In the genomic region with DNA sequence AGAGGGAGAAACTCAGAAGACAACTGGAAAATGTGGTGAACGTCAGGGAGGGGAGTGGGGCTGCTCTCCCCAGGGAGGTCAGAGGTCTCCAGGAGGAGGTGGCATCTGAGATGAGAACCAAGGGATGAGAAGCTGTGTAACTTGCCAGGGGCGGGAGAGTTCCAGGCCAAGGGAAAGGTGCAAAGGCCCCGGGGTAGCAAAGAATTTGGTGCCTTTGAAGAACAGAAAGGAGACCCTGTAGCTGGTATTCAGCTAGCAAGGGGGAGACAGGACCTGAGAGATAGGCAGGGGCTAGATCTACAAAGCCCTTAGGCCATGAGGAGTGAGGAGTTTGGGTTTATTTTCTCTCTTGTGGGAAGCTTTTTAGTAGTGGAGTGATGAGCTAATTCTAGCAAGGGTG, we compare ENCODE assay signal across 22 cellular contexts. TPM values are rescaled to one million over a fixed set of nuclear protein-coding genes. Genes with fewer than 3 reads are reported as not detected.
DNase-seq lines count a peak whose midpoint lies in the region; TF ChIP-seq lines count a peak whose summit lies in the region.
"Had no signal": no experiment of that assay in that cellular context is flagged by ENCODE, and none has a peak within 500 bp of the region (broad histone marks: within the 10 kb centered on the region; RNA-seq: fewer than 3 reads in every experiment).

No MANE protein-coding gene starts in this region.

- H4K91ac ChIP-seq in mesenchymal stem cell (ENCODE audit: low read length), result no peak overlapping the region

- no peak for DNase-seq in chondrocyte (ENCODE audit: low spot score)
- no peak for DNase-seq in mesenchymal stem cell
- DNase-seq in type B pancreatic cell (ENCODE audit: extremely low spot score, unreplicated experiment), result no peak
- no peak for DNase-seq in NCI-H446 (lab: John Stamatoyannopoulos, UW)
- no peak for DNase-seq in stimulated activated naive CD4-positive, alpha-beta T cell (lab: John Stamatoyannopoulos, UW)
- DNase-seq in T-helper 2 cell treated with Interferon-gamma antibody and Interleukin-4, amounts not matched to agents 5 μg/mL and 100 μg/mL, for 36 hours (ENCODE audit: low spot score), result no peak
- DNase-seq in KG1 (lab: John Stamatoyannopoulos, UW), result no peak
- DNase-seq: Calu3; CD8-positive, alpha-beta T cell; GDM1; NCI-H1092 treated with DMSO at 0.1 percent for 48 hours; NCI-H1436 treated with DMSO at 0.1 percent for 48 hours; NCI-H1930; NCI-H2227 treated with DMSO at 0.1 percent for 48 hours; NCI-H510A treated with DMSO at 0.1 percent for 48 hours; NCI-H774; NK-92 treated with Interleukin-12 subunit alpha and Interleukin-12 subunit beta, amount 100 ng/mL, for 24 hours had no signal

- H3K4me2 ChIP-seq in mesenchymal stem cell (ENCODE audit: low read length, poor library complexity, severe bottlenecking), result no peak overlapping the region
- H3K4me2 ChIP-seq: KMS-11 had no signal

- H2BK12ac ChIP-seq in mesenchymal stem cell (ENCODE audit: low read length in 2 of 2), result no peak overlapping the region

- no peaks in the 10 kb centered on the region for H3K27me3 ChIP-seq in mesenchymal stem cell (ENCODE audit: control insufficient read depth in 1 of 2, insufficient read depth in 1 of 2, low read length in 2 of 2)

- H4K8ac ChIP-seq in mesenchymal stem cell (ENCODE audit: low read length), result no peak overlapping the region

- H3K4me1 ChIP-seq in HEK293 (ENCODE audit: control insufficient read depth, insufficient read depth, low read length) (no peaks in the 10 kb centered on the region), mesenchymal stem cell (ENCODE audit: control insufficient read depth, insufficient read depth, low read depth, low read length) (peaks cover 54% of the 10 kb centered on the region)

- H3K9ac ChIP-seq in mesenchymal stem cell (ENCODE audit: low read length), result peak overlapping the region; percentile 2
- H3K9ac ChIP-seq: KMS-11 had no signal

- CTCF ChIA-PET in HEK293 (lab: Yijun Ruan, JAX), result interaction anchor here (0.7 to 2.2 kb wide), 5 partner anchors 14 to 78 kb away, joined by 3 to 9 read pairs (median 4); partner anchors contain the start of gene CIZ1

- H2BK5ac ChIP-seq in mesenchymal stem cell (ENCODE audit: low read depth, low read length, poor library complexity, severe bottlenecking), result no peak overlapping the region

- peak overlapping the region; percentile 27 for H3K27ac Mint-ChIP-seq in chondrocyte (ENCODE audit: unreplicated experiment)
- no peak overlapping the region for H3K27ac Mint-ChIP-seq in type B pancreatic cell
- H3K27ac Mint-ChIP-seq in T-helper 2 cell treated with Interferon-gamma antibody and Interleukin-4, amounts not matched to agents 5 μg/mL and 100 μg/mL, for 36 hours, result no peak overlapping the region
- H3K27ac Mint-ChIP-seq: CD8-positive, alpha-beta T cell had no signal

- no peak overlapping the region for H2AFZ ChIP-seq in mesenchymal stem cell (ENCODE audit: low read depth, low read length)

- no peaks in the 10 kb centered on the region for H3K36me3 ChIP-seq in HEK293 (ENCODE audit: control insufficient read depth in 2 of 2, insufficient read depth in 1 of 2, low read length in 2 of 2)
- peaks cover 0 to 28% of the 10 kb centered on the region in 2 experiments for H3K36me3 ChIP-seq in mesenchymal stem cell (ENCODE audit: control insufficient read depth in 1 of 2, insufficient read depth in 2 of 2, low read depth in 1 of 2, low read length in 2 of 2)

- no peak overlapping the region for H2BK15ac ChIP-seq in mesenchymal stem cell (ENCODE audit: low read depth, poor library complexity, severe bottlenecking)

- POLR2A ChIA-PET in HEK293 (lab: Yijun Ruan, JAX), result interaction anchor here (1.1 kb wide), 1 partner anchor 46 kb away, joined by 3 read pairs; the partner anchor contains the start of gene BBLN

- no peak overlapping the region for H2AK5ac ChIP-seq in mesenchymal stem cell (ENCODE audit: low read length, severe bottlenecking)

- no peak overlapping the region for H3K27ac ChIP-seq in HEK293 (ENCODE audit: extremely low read depth, low read depth, low read length)
- no peak overlapping the region for H3K27ac ChIP-seq in mesenchymal stem cell (ENCODE audit: low read length, poor library complexity, severe bottlenecking)
- H3K27ac ChIP-seq: HL-60, KMS-11 had no signal

- H3K18ac ChIP-seq in mesenchymal stem cell (ENCODE audit: low read depth in 1 of 2, low read length in 2 of 2), result no peak overlapping the region

- H3K9me3 Mint-ChIP-seq in chondrocyte (ENCODE audit: low read depth), result no peaks in the 10 kb centered on the region
- no peaks in the 10 kb centered on the region for H3K9me3 Mint-ChIP-seq in type B pancreatic cell
- H3K9me3 Mint-ChIP-seq in T-helper 2 cell treated with Interferon-gamma antibody and Interleukin-4, amounts not matched to agents 5 μg/mL and 100 μg/mL, for 36 hours, result no peaks in the 10 kb centered on the region
- H3K9me3 Mint-ChIP-seq: CD8-positive, alpha-beta T cell had no signal

- H3K9me3 ChIP-seq in HEK293 (ENCODE audit: control insufficient read depth, insufficient read depth, low read depth, low read length), result no peaks in the 10 kb centered on the region
- H3K9me3 ChIP-seq in mesenchymal stem cell (ENCODE audit: control insufficient read depth, low read length), result no peaks in the 10 kb centered on the region

- WGBS in mesenchymal stem cell, result 83% methylated on average over 3 of the region's 3 CpGs

- TF ChIP-seq CTCF in HEK293 (tag by site-specific recombination; IDR thresholded peaks at IDR 0.05) (no peak), chondrocyte (IDR thresholded peaks at IDR 0.05) (no peak), type B pancreatic cell (conservative IDR thresholded peaks at IDR 0.05) (no peak)

- H3K4ac ChIP-seq in mesenchymal stem cell (ENCODE audit: low read depth in 1 of 2, low read length in 2 of 2), result no peak overlapping the region

- H3K4me1 Mint-ChIP-seq in chondrocyte (ENCODE audit: low read depth) (peaks cover 77% of the 10 kb centered on the region), type B pancreatic cell (ENCODE audit: unreplicated experiment) (peaks cover 41% of the 10 kb centered on the region)
- H3K4me1 Mint-ChIP-seq in T-helper 2 cell treated with Interferon-gamma antibody and Interleukin-4, amounts not matched to agents 5 μg/mL and 100 μg/mL, for 36 hours (ENCODE audit: low read depth), result peaks cover 11% of the 10 kb centered on the region

- peaks cover 34% of the 10 kb centered on the region for H3K79me1 ChIP-seq in mesenchymal stem cell (replicated peaks; ENCODE audit: low read length, poor library complexity, severe bottlenecking)

- no peak overlapping the region for H3K14ac ChIP-seq in mesenchymal stem cell (ENCODE audit: low read length in 2 of 2)

- no peaks in the 10 kb centered on the region for H3K27me3 Mint-ChIP-seq in chondrocyte (ENCODE audit: low read depth)
- H3K27me3 Mint-ChIP-seq in type B pancreatic cell, result peaks cover 3% of the 10 kb centered on the region
- H3K27me3 Mint-ChIP-seq in T-helper 2 cell treated with Interferon-gamma antibody and Interleukin-4, amounts not matched to agents 5 μg/mL and 100 μg/mL, for 36 hours (ENCODE audit: low read depth), result peaks cover 42% of the 10 kb centered on the region

- H3K4me3 Mint-ChIP-seq in chondrocyte (ENCODE audit: unreplicated experiment) (no peak overlapping the region), type B pancreatic cell (peak overlapping the region; percentile 35)
- no peak overlapping the region for H3K4me3 Mint-ChIP-seq in T-helper 2 cell treated with Interferon-gamma antibody and Interleukin-4, amounts not matched to agents 5 μg/mL and 100 μg/mL, for 36 hours
- H3K4me3 Mint-ChIP-seq: CD8-positive, alpha-beta T cell had no signal

- H3K36me3 Mint-ChIP-seq in chondrocyte (ENCODE audit: low read depth), result no peaks in the 10 kb centered on the region
- no peaks in the 10 kb centered on the region for H3K36me3 Mint-ChIP-seq in type B pancreatic cell
- H3K36me3 Mint-ChIP-seq in T-helper 2 cell treated with Interferon-gamma antibody and Interleukin-4, amounts not matched to agents 5 μg/mL and 100 μg/mL, for 36 hours (ENCODE audit: low read depth), result no peaks in the 10 kb centered on the region
- H3K36me3 Mint-ChIP-seq: CD8-positive, alpha-beta T cell had no signal

- H3K23ac ChIP-seq in mesenchymal stem cell (ENCODE audit: low read length in 2 of 2), result no peak overlapping the region

- H3K4me3 ChIP-seq in HEK293 (ENCODE audit: low read depth, low read length) (no peak overlapping the region), mesenchymal stem cell (ENCODE audit: insufficient read depth in 1 of 2, low read depth in 1 of 2, low read length in 2 of 2) (no peak overlapping the region)

- H2BK120ac ChIP-seq in mesenchymal stem cell (ENCODE audit: low read depth, low read length), result no peak overlapping the region

TF ChIP-seq in HEK293, 187 proteins besides CTCF, POLR2A, EP300 and RAD21 (continues in another document):
- TF ChIP-seq, protein P1, sequence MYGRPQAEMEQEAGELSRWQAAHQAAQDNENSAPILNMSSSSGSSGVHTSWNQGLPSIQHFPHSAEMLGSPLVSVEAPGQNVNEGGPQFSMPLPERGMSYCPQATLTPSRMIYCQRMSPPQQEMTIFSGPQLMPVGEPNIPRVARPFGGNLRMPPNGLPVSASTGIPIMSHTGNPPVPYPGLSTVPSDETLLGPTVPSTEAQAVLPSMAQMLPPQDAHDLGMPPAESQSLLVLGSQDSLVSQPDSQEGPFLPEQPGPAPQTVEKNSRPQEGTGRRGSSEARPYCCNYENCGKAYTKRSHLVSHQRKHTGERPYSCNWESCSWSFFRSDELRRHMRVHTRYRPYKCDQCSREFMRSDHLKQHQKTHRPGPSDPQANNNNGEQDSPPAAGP (tag by site-specific recombination; IDR thresholded peaks at IDR 0.05), result peak; percentile 37; the same call in 1 of the 2 replicates
- TF ChIP-seq ZNF23 (tag by site-specific recombination; IDR thresholded peaks at IDR 0.05; ENCODE audit: borderline replicate concordance), result no peak
- no peak for TF ChIP-seq IKZF3 (tag by site-specific recombination; IDR thresholded peaks at IDR 0.05)
- TF ChIP-seq ZBTB48 (tag by site-specific recombination; IDR thresholded peaks at IDR 0.05), result no peak
- no peak for TF ChIP-seq SP2 (tag by site-specific recombination; IDR thresholded peaks at IDR 0.05)

RNA-seq across cellular contexts. Expression of gene DNM1, which starts 3.3 kb away (rescaled TPM):
- 87.0 to 127 TPM (median 91.9 TPM) in 3 replicates for total RNA-seq in chondrocyte
- 5.9 TPM for polyA plus RNA-seq in mesenchymal stem cell (2013, experiment 1 of 2)
- polyA plus RNA-seq in mesenchymal stem cell (2013, experiment 2 of 2), result 5.2 TPM
- total RNA-seq in type B pancreatic cell (ENCODE audit: low replicate concordance), result 16.3 and 112 TPM in 2 replicates

RNA-seq across cellular contexts. Expression of gene CIZ1, which starts 15.1 kb away (rescaled TPM):
- total RNA-seq in chondrocyte (130 to 147 TPM (median 140 TPM) in 3 replicates), type B pancreatic cell (ENCODE audit: low replicate concordance) (141 and 186 TPM in 2 replicates)
- polyA plus RNA-seq in mesenchymal stem cell (2013, experiment 1 of 2), result 148 TPM
- 145 TPM for polyA plus RNA-seq in mesenchymal stem cell (2013, experiment 2 of 2)

RNA-seq across cellular contexts. Expression of gene BBLN, which starts 46.4 kb away (rescaled TPM):
- total RNA-seq in chondrocyte (78.8 to 85.3 TPM (median 80.2 TPM) in 3 replicates), type B pancreatic cell (ENCODE audit: low replicate concordance) (108 and 150 TPM in 2 replicates)
- polyA plus RNA-seq in mesenchymal stem cell (2013, experiment 1 of 2), result 68.0 TPM
- 68.2 TPM for polyA plus RNA-seq in mesenchymal stem cell (2013, experiment 2 of 2)

RNA-seq across cellular contexts. Expression of gene LCN2, which starts 57.2 kb away (rescaled TPM):
- not detected in 3 replicates for total RNA-seq in chondrocyte
- not detected for polyA plus RNA-seq in mesenchymal stem cell (2013, experiment 1 of 2)
- not detected for polyA plus RNA-seq in mesenchymal stem cell (2013, experiment 2 of 2)
- total RNA-seq in type B pancreatic cell (ENCODE audit: low replicate concordance), result 10.7 and 12.4 TPM in 2 replicates
- total RNA-seq: CD8-positive, alpha-beta T cell; Daoy had no signal
- polyA plus RNA-seq: BJ had no signal
